ENCODE assay signal across 9 cellular contexts in the genomic region with DNA sequence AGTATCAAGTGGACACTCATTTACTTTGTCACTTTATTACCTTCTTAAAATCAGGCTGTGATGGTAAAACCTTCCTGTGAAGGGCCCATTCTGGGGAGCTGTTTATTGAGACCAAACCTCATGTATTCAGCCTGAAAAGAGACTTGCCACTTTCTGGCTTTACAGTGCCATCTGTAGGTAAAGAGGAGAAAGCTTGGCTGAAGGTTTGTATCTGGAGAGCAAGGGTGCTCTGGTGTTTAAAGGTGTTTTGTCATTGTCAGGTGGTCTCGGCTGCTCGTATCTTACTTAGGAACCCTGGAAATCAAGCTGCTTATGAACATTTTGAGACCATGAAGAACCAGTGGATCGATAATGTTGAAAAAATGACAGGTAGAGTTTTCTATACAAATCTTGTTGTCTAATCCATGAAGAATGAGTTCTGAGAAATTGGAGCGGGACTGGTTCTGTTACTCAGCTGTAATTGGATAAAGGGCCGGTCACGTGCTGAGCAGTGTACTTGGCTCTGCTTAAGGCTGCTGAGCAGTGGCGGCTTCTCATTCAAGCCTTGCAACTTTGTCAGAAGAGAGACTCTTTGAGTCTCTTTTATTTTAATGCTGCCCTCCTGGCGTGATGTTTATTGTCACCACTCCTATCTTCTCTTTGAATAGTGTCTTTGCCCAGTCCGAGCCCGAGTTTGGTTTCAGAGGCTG. TPM values are rescaled to one million over a fixed set of nuclear protein-coding genes. Genes with fewer than 3 reads are reported as not detected.
DNase-seq lines count a peak whose midpoint lies in the region; ATAC-seq and TF ChIP-seq lines count a peak whose summit lies in the region.
"Had no signal": no experiment of that assay in that cellular context is flagged by ENCODE, and none has a peak within 500 bp of the region (broad histone marks: within the 10 kb centered on the region; RNA-seq: fewer than 3 reads in every experiment).

No MANE protein-coding gene starts in this region.

- no peaks in the 10 kb centered on the region for H3K27me3 ChIP-seq in GM23338 (ENCODE audit: insufficient read depth)
- no peaks in the 10 kb centered on the region for H3K27me3 ChIP-seq in RWPE2 (ENCODE audit: insufficient read depth, poor library complexity, severe bottlenecking)
- no peaks in the 10 kb centered on the region for H3K27me3 ChIP-seq in sigmoid colon

- H3K4me1 Mint-ChIP-seq in GM23338 = no peaks in the 10 kb centered on the region
- H3K4me1 Mint-ChIP-seq in T-helper 2 cell treated with Interferon-gamma antibody and Interleukin-4, amounts not matched to agents 5 μg/mL and 100 μg/mL, for 36 hours (ENCODE audit: low read depth) = peaks cover 10% of the 10 kb centered on the region

- H3K27ac ChIP-seq in GM23338 (ENCODE audit: low read depth) (no peak overlapping the region), RWPE2 (ENCODE audit: poor library complexity, severe bottlenecking) (no peak overlapping the region), sigmoid colon (no peak overlapping the region)

- peak; percentile 50 to 59 for TF ChIP-seq CTCF in GM23338 (conservative IDR thresholded peaks at IDR 0.05; ENCODE audit: low read depth in 2 of 2)
- TF ChIP-seq CTCF in RWPE2 (IDR thresholded peaks at IDR 0.05; ENCODE audit: poor library complexity, severe bottlenecking) = peak; percentile 47
- no peak for TF ChIP-seq CTCF in sigmoid colon (IDR thresholded peaks at IDR 0.05)

- peaks cover 7% of the 10 kb centered on the region for H3K27me3 Mint-ChIP-seq in GM23338 (ENCODE audit: insufficient read depth, low read depth, poor library complexity)
- H3K27me3 Mint-ChIP-seq in T-helper 2 cell treated with Interferon-gamma antibody and Interleukin-4, amounts not matched to agents 5 μg/mL and 100 μg/mL, for 36 hours (ENCODE audit: low read depth) = no peaks in the 10 kb centered on the region

- H4K20me1 ChIP-seq in GM23338 (replicated peaks; ENCODE audit: insufficient read depth) = peaks cover 14% of the 10 kb centered on the region

- no peak for TF ChIP-seq POLR2A in sigmoid colon (IDR thresholded peaks at IDR 0.05)

- H3K9me3 Mint-ChIP-seq in GM23338 = no peaks in the 10 kb centered on the region
- no peaks in the 10 kb centered on the region for H3K9me3 Mint-ChIP-seq in T-helper 2 cell treated with Interferon-gamma antibody and Interleukin-4, amounts not matched to agents 5 μg/mL and 100 μg/mL, for 36 hours
- H3K9me3 Mint-ChIP-seq: activated T-cell treated with anti-CD3 and anti-CD28 coated beads, Interleukin-2, amount 50 U/mL, for 72 hours had no signal

- DNase-seq in Ammon's horn (ENCODE audit: low spot score) (peak; percentile 39), GM23338 (ENCODE audit: low spot score) (peak; percentile 57), RWPE2 (ENCODE audit: low spot score) (no peak), iPS-NIHi11 (ENCODE audit: low spot score) (peak; percentile 65), NCI-H1105 treated with DMSO at 0.1 percent for 48 hours (lab: John Stamatoyannopoulos, UW) (no peak), sigmoid colon (no peak)
- no peak for DNase-seq in T-helper 2 cell treated with Interferon-gamma antibody and Interleukin-4, amounts not matched to agents 5 μg/mL and 100 μg/mL, for 36 hours (ENCODE audit: low spot score)
- DNase-seq: activated T-cell treated with anti-CD3 and anti-CD28 coated beads, Interleukin-2, amount 50 U/mL, for 72 hours had no signal

- TF ChIP-seq EP300 in sigmoid colon (IDR thresholded peaks at IDR 0.05) = no peak

- H3K9me2 ChIP-seq in GM23338 (ENCODE audit: insufficient read depth) = no peaks in the 10 kb centered on the region

- ATAC-seq in GM23338 = peak; percentile 70
- peak; percentile 43; the same call in 1 of the 3 replicates for ATAC-seq in RWPE2 (ENCODE audit: low read depth)
- no peak for ATAC-seq in HG03108 (IDR thresholded peaks at IDR 0.05; ENCODE audit: unreplicated experiment)

- H3K4me3 ChIP-seq in GM23338 (no peak overlapping the region), RWPE2 (ENCODE audit: severe bottlenecking) (no peak overlapping the region), sigmoid colon (no peak overlapping the region)

- 86 to 95% methylated on average over 10 of the region's 10 CpGs for WGBS in sigmoid colon, 2 donors

- peaks cover 97% of the 10 kb centered on the region for H3K36me3 Mint-ChIP-seq in GM23338 (ENCODE audit: low read depth)
- H3K36me3 Mint-ChIP-seq in T-helper 2 cell treated with Interferon-gamma antibody and Interleukin-4, amounts not matched to agents 5 μg/mL and 100 μg/mL, for 36 hours (ENCODE audit: low read depth) = peaks cover 54% of the 10 kb centered on the region

- peaks cover 7% of the 10 kb centered on the region; the same call in 1 of the 2 replicates for H3K79me2 ChIP-seq in GM23338 (replicated peaks; ENCODE audit: insufficient read depth)

- H3K4me2 ChIP-seq in GM23338 = no peak overlapping the region

- H3K36me3 ChIP-seq in GM23338 (ENCODE audit: insufficient read depth) (peaks cover 84% of the 10 kb centered on the region), RWPE2 (ENCODE audit: low read depth) (peaks cover 94% of the 10 kb centered on the region), sigmoid colon (peaks cover 15 to 99% (median 78%) of the 10 kb centered on the region in 4 donors)

- no peak overlapping the region for H2AFZ ChIP-seq in GM23338

- H3F3A ChIP-seq in GM23338 (replicated peaks; ENCODE audit: low read depth) = peaks cover 30% of the 10 kb centered on the region

- H3K9me3 ChIP-seq in RWPE2 (ENCODE audit: severe bottlenecking) = no peaks in the 10 kb centered on the region
- no peaks in the 10 kb centered on the region for H3K9me3 ChIP-seq in sigmoid colon

- H3K4me3 Mint-ChIP-seq in GM23338 = no peak overlapping the region
- H3K4me3 Mint-ChIP-seq in T-helper 2 cell treated with Interferon-gamma antibody and Interleukin-4, amounts not matched to agents 5 μg/mL and 100 μg/mL, for 36 hours = no peak overlapping the region
- H3K4me3 Mint-ChIP-seq: activated T-cell treated with anti-CD3 and anti-CD28 coated beads, Interleukin-2, amount 50 U/mL, for 72 hours had no signal

- H3K4me1 ChIP-seq in GM23338 (ENCODE audit: insufficient read depth) (no peaks in the 10 kb centered on the region), RWPE2 (ENCODE audit: insufficient read depth, poor library complexity, severe bottlenecking) (no peaks in the 10 kb centered on the region), sigmoid colon (no peaks in the 10 kb centered on the region)

- intact Hi-C loops in sigmoid colon (cut with DNase I) = no loop called here

- no peak overlapping the region for H3K27ac Mint-ChIP-seq in GM23338
- H3K27ac Mint-ChIP-seq in T-helper 2 cell treated with Interferon-gamma antibody and Interleukin-4, amounts not matched to agents 5 μg/mL and 100 μg/mL, for 36 hours = no peak overlapping the region
- H3K27ac Mint-ChIP-seq: activated T-cell treated with anti-CD3 and anti-CD28 coated beads, Interleukin-2, amount 50 U/mL, for 72 hours had no signal

TF ChIP-seq in GM23338, 12 proteins besides CTCF, POLR2A, EP300 and RAD21 (continues in another document):
- TF ChIP-seq EZH2 (IDR thresholded peaks at IDR 0.05; ENCODE audit: low read depth, unreplicated experiment) (no peak), STAT1 (IDR thresholded peaks at IDR 0.05; ENCODE audit: unreplicated experiment) (no peak), EZH2phosphoT487 (IDR thresholded peaks at IDR 0.05; ENCODE audit: unreplicated experiment) (no peak), NANOG (IDR thresholded peaks at IDR 0.05; ENCODE audit: borderline replicate concordance) (no peak), ZNF331 (CRISPR knock-in tag; IDR thresholded peaks at IDR 0.05; ENCODE audit: low read depth) (no peak), CREB1 (CRISPR knock-in tag; IDR thresholded peaks at IDR 0.05; ENCODE audit: low read depth) (no peak), POLR2AphosphoS5 (IDR thresholded peaks at IDR 0.05; ENCODE audit: low read depth) (no peak)
- TF ChIP-seq, protein P1, sequence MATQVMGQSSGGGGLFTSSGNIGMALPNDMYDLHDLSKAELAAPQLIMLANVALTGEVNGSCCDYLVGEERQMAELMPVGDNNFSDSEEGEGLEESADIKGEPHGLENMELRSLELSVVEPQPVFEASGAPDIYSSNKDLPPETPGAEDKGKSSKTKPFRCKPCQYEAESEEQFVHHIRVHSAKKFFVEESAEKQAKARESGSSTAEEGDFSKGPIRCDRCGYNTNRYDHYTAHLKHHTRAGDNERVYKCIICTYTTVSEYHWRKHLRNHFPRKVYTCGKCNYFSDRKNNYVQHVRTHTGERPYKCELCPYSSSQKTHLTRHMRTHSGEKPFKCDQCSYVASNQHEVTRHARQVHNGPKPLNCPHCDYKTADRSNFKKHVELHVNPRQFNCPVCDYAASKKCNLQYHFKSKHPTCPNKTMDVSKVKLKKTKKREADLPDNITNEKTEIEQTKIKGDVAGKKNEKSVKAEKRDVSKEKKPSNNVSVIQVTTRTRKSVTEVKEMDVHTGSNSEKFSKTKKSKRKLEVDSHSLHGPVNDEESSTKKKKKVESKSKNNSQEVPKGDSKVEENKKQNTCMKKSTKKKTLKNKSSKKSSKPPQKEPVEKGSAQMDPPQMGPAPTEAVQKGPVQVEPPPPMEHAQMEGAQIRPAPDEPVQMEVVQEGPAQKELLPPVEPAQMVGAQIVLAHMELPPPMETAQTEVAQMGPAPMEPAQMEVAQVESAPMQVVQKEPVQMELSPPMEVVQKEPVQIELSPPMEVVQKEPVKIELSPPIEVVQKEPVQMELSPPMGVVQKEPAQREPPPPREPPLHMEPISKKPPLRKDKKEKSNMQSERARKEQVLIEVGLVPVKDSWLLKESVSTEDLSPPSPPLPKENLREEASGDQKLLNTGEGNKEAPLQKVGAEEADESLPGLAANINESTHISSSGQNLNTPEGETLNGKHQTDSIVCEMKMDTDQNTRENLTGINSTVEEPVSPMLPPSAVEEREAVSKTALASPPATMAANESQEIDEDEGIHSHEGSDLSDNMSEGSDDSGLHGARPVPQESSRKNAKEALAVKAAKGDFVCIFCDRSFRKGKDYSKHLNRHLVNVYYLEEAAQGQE (IDR thresholded peaks at IDR 0.05; ENCODE audit: unreplicated experiment) = no peak

RNA-seq across cellular contexts. Expression of a gene that starts 46.9 kb away (rescaled TPM):
- total RNA-seq in GM23338 (2014; rRNA removed; shearing (Covaris generic)) = 33.1 and 41.7 TPM in 2 replicates
- 10.9 and 13.8 TPM in 2 replicates for polyA plus RNA-seq in GM23338 (2016; fragmentation: Nextera tagmentation; extraction: Ambion mirVana)
- total RNA-seq in sigmoid colon = 10 to 100 TPM; 26.7 to 36.3 (median 30.3) TPM
- 10 to 100 TPM; 13.8 to 19.2 (median 18.3) TPM for polyA plus RNA-seq in sigmoid colon

RNA-seq across cellular contexts. Expression of a gene that starts 47.3 kb away (rescaled TPM):
- 39.9 and 50.3 TPM in 2 replicates for total RNA-seq in GM23338 (2014; rRNA removed; shearing (Covaris generic))
- polyA plus RNA-seq in GM23338 (2016; fragmentation: Nextera tagmentation; extraction: Ambion mirVana) = 42.4 and 53.0 TPM in 2 replicates
- total RNA-seq in sigmoid colon = 10 to 100 TPM; 15.2 to 31.3 (median 26.0) TPM
- polyA plus RNA-seq in sigmoid colon = 10 to 100 TPM; 19.0 to 28.2 (median 22.3) TPM

Comparison
In these comparisons a context has a peak if more than half of its experiments do, and no peak if none do; other contexts are left out.
1. DNase-seq: peak in Ammon's horn (single experiment), GM23338 (single experiment) and iPS-NIHi11 (single experiment); none in RWPE2 (single experiment), NCI-H1105 treated with DMSO at 0.1 percent for 48 hours (single experiment), T-helper 2 cell treated with Interferon-gamma antibody and Interleukin-4, amounts not matched to agents 5 μg/mL and 100 μg/mL, for 36 hours (single experiment) and sigmoid colon (single experiment).
2. CTCF ChIP-seq: peak in GM23338 (2 of 2) and RWPE2 (single experiment); none in sigmoid colon (0 of 4).